24 cellular contexts compared by ENCODE assay signal in the genomic region with DNA sequence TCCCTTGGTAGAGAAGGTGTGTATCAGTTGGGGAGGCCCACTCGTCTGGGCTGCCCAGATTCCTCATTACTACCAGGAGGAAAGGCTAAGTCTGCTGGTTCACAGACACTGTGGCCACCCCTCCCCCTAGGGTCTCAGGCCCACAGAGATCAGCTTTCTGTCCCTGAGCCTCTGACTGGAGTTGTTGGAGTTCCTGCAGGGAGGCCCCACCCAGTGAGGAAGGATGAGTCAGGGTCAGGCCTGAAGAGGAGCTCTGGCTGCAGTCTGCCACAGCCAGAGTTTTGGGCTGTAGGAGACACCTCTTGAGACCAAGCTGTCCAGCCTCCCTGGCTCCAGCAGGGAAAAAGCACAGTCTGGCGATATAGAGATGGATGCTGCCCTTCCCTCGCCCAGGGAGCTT.
A peak's percentile ranks its signal among the peaks of the same experiment; 100 is the strongest.
DNase-seq lines count a peak whose midpoint lies in the region; ATAC-seq, FAIRE-seq and TF ChIP-seq lines count a peak whose summit lies in the region.
"Had no signal": no experiment of that assay in that cellular context is flagged by ENCODE, and none has a peak within 500 bp of the region (broad histone marks: within the 10 kb centered on the region; RNA-seq: fewer than 3 reads in every experiment).

No MANE protein-coding gene starts in this region.

- no peaks in the 10 kb centered on the region for H3K4me1 ChIP-seq in RWPE2 (ENCODE audit: insufficient read depth, poor library complexity, severe bottlenecking)
- no peaks in the 10 kb centered on the region for H3K4me1 ChIP-seq in mesenchymal stem cell (ENCODE audit: control insufficient read depth, insufficient read depth, low read depth, low read length)
- H3K4me1 ChIP-seq: BE2C, HAP-1 had no signal

- H3K36me3 Mint-ChIP-seq in activated T-helper 1 cell treated with anti-CD3 and anti-CD28 coated beads, Interleukin-12 subunit alpha, Interleukin-12 subunit beta, Interleukin-2, Interleukin-4 antibody, amounts not matched to agents 30 ng/mL and 10 ng/mL and 1 ng/mL, durations not matched to agents 14 hours and 24 hours and 36 hours (ENCODE audit: low read depth) = no peaks in the 10 kb centered on the region
- H3K36me3 Mint-ChIP-seq in activated CD4-positive, alpha-beta memory T cell treated with anti-CD3 and anti-CD28 coated beads for 36 hours = no peaks in the 10 kb centered on the region
- H3K36me3 Mint-ChIP-seq: CD4-positive, CD25-positive, alpha-beta regulatory T cell; CD8-positive, alpha-beta memory T cell had no signal

- TF ChIP-seq CTCF in RWPE2 (IDR thresholded peaks at IDR 0.05; ENCODE audit: poor library complexity, severe bottlenecking) = no peak
- no peak for TF ChIP-seq CTCF in bronchial epithelial cell (IDR thresholded peaks at IDR 0.05; ENCODE audit: insufficient read depth, low read length, severe bottlenecking)

- POLR2A ChIA-PET in activated CD4-positive, alpha-beta memory T cell treated with anti-CD3 and anti-CD28 coated beads for 36 hours (lab: Charles Lee) = no interaction called here

- H3K4me2 ChIP-seq in mesenchymal stem cell (ENCODE audit: low read length, poor library complexity, severe bottlenecking) = no peak overlapping the region

- H3K4me3 Mint-ChIP-seq in activated T-helper 1 cell treated with anti-CD3 and anti-CD28 coated beads, Interleukin-12 subunit alpha, Interleukin-12 subunit beta, Interleukin-2, Interleukin-4 antibody, amounts not matched to agents 30 ng/mL and 10 ng/mL and 1 ng/mL, durations not matched to agents 14 hours and 24 hours and 36 hours = no peak overlapping the region
- no peak overlapping the region for H3K4me3 Mint-ChIP-seq in activated CD4-positive, alpha-beta memory T cell treated with anti-CD3 and anti-CD28 coated beads for 36 hours
- H3K4me3 Mint-ChIP-seq: CD4-positive, CD25-positive, alpha-beta regulatory T cell; CD8-positive, alpha-beta memory T cell had no signal

- intact Hi-C loops in activated T-helper 1 cell treated with anti-CD3 and anti-CD28 coated beads, Interleukin-12 subunit alpha, Interleukin-12 subunit beta, Interleukin-2, Interleukin-4 antibody, amounts not matched to agents 30 ng/mL and 10 ng/mL and 1 ng/mL, durations not matched to agents 14 hours and 24 hours and 36 hours (cut with micrococcal nuclease) = no loop called here
- intact Hi-C loops in activated CD4-positive, alpha-beta memory T cell treated with anti-CD3 and anti-CD28 coated beads for 36 hours (cut with micrococcal nuclease) = no loop called here

- no peak for DNase-seq in RWPE2 (ENCODE audit: low spot score)
- peak; percentile 1 for DNase-seq in bronchial epithelial cell (ENCODE audit: low read depth)
- peak; percentile 2 for DNase-seq in mesenchymal stem cell
- no peak for DNase-seq in activated T-helper 1 cell treated with anti-CD3 and anti-CD28 coated beads, Interleukin-12 subunit alpha, Interleukin-12 subunit beta, Interleukin-2, Interleukin-4 antibody, amounts not matched to agents 30 ng/mL and 10 ng/mL and 1 ng/mL, durations not matched to agents 14 hours and 24 hours and 36 hours (ENCODE audit: low spot score)
- no peak for DNase-seq in activated CD4-positive, alpha-beta memory T cell treated with anti-CD3 and anti-CD28 coated beads for 36 hours
- DNase-seq: ACHN; BE2C; C1 segment of cervical spinal cord; CD4-positive, CD25-positive, alpha-beta regulatory T cell; CD8-positive, alpha-beta memory T cell; COR-L47; DMS 273 treated with DMSO at 0.1 percent for 48 hours; DMS53; DND-41; EL; IMR-90 had no signal

- H2AK5ac ChIP-seq in mesenchymal stem cell (ENCODE audit: low read length, severe bottlenecking) = no peak overlapping the region

- H3K18ac ChIP-seq in mesenchymal stem cell (ENCODE audit: low read depth in 1 of 2, low read length in 2 of 2) = no peak overlapping the region

- H3K27me3 Mint-ChIP-seq in activated T-helper 1 cell treated with anti-CD3 and anti-CD28 coated beads, Interleukin-12 subunit alpha, Interleukin-12 subunit beta, Interleukin-2, Interleukin-4 antibody, amounts not matched to agents 30 ng/mL and 10 ng/mL and 1 ng/mL, durations not matched to agents 14 hours and 24 hours and 36 hours (ENCODE audit: insufficient read depth) = no peaks in the 10 kb centered on the region
- H3K27me3 Mint-ChIP-seq in activated CD4-positive, alpha-beta memory T cell treated with anti-CD3 and anti-CD28 coated beads for 36 hours = no peaks in the 10 kb centered on the region
- H3K27me3 Mint-ChIP-seq: CD4-positive, CD25-positive, alpha-beta regulatory T cell; CD8-positive, alpha-beta memory T cell had no signal

- 88% methylated on average over 3 of the region's 3 CpGs for WGBS in mesenchymal stem cell

- no peak overlapping the region for H2BK12ac ChIP-seq in mesenchymal stem cell (ENCODE audit: low read length in 2 of 2)

- no peak overlapping the region for H2AFZ ChIP-seq in mesenchymal stem cell (ENCODE audit: low read depth, low read length)

- peaks cover 59% of the 10 kb centered on the region for H3K9me3 Mint-ChIP-seq in activated T-helper 1 cell treated with anti-CD3 and anti-CD28 coated beads, Interleukin-12 subunit alpha, Interleukin-12 subunit beta, Interleukin-2, Interleukin-4 antibody, amounts not matched to agents 30 ng/mL and 10 ng/mL and 1 ng/mL, durations not matched to agents 14 hours and 24 hours and 36 hours
- peaks cover 46% of the 10 kb centered on the region for H3K9me3 Mint-ChIP-seq in activated CD4-positive, alpha-beta memory T cell treated with anti-CD3 and anti-CD28 coated beads for 36 hours

- no peak overlapping the region for H2BK5ac ChIP-seq in mesenchymal stem cell (ENCODE audit: low read depth, low read length, poor library complexity, severe bottlenecking)

- H3K27ac ChIP-seq in RWPE2 (ENCODE audit: poor library complexity, severe bottlenecking) = no peak overlapping the region
- no peak overlapping the region for H3K27ac ChIP-seq in mesenchymal stem cell (ENCODE audit: low read length, poor library complexity, severe bottlenecking)
- H3K27ac ChIP-seq: HL-60 had no signal

- H3K9ac ChIP-seq in mesenchymal stem cell (ENCODE audit: low read length) = no peak overlapping the region

- H3K36me3 ChIP-seq in RWPE2 (ENCODE audit: low read depth) = no peaks in the 10 kb centered on the region
- H3K36me3 ChIP-seq in bronchial epithelial cell (ENCODE audit: control insufficient read depth, insufficient read depth, low read length) = no peaks in the 10 kb centered on the region
- no peaks in the 10 kb centered on the region for H3K36me3 ChIP-seq in mesenchymal stem cell (ENCODE audit: control insufficient read depth in 1 of 2, insufficient read depth in 2 of 2, low read depth in 1 of 2, low read length in 2 of 2)
- H3K36me3 ChIP-seq: BE2C, HAP-1 had no signal

- ATAC-seq in RWPE2 (ENCODE audit: low read depth) = 0 out of 3 replicates have a peak, but pooled peaks have one; percentile 17
- no peak for ATAC-seq in HG03354 (IDR thresholded peaks at IDR 0.05; ENCODE audit: poor library complexity, severe bottlenecking, unreplicated experiment)

- FAIRE-seq in bronchial epithelial cell (lab: Jason Lieb, UNC) = no peak
- FAIRE-seq: A204.1, G401.6, GM12891, GM19239, HTR-8/SVneo had no signal

- H2BK120ac ChIP-seq in mesenchymal stem cell (ENCODE audit: low read depth, low read length) = no peak overlapping the region

- H4K8ac ChIP-seq in mesenchymal stem cell (ENCODE audit: low read length) = no peak overlapping the region

- H3K27me3 ChIP-seq in RWPE2 (ENCODE audit: insufficient read depth, poor library complexity, severe bottlenecking) (no peaks in the 10 kb centered on the region), bronchial epithelial cell (ENCODE audit: control insufficient read depth, insufficient read depth, low read length) (no peaks in the 10 kb centered on the region), mesenchymal stem cell (ENCODE audit: control insufficient read depth in 1 of 2, insufficient read depth in 1 of 2, low read length in 2 of 2) (no peaks in the 10 kb centered on the region)
- H3K27me3 ChIP-seq: BE2C had no signal

- CTCF ChIA-PET in activated CD4-positive, alpha-beta memory T cell treated with anti-CD3 and anti-CD28 coated beads for 36 hours (lab: Charles Lee) = no interaction called here

- no peak overlapping the region for H2BK15ac ChIP-seq in mesenchymal stem cell (ENCODE audit: low read depth, poor library complexity, severe bottlenecking)

- no peak overlapping the region for H3K14ac ChIP-seq in mesenchymal stem cell (ENCODE audit: low read length in 2 of 2)

- no peak overlapping the region for H3K4me3 ChIP-seq in RWPE2 (ENCODE audit: severe bottlenecking)
- H3K4me3 ChIP-seq in bronchial epithelial cell (ENCODE audit: low read depth, low read length) = no peak overlapping the region
- H3K4me3 ChIP-seq in mesenchymal stem cell (ENCODE audit: insufficient read depth in 1 of 2, low read depth in 1 of 2, low read length in 2 of 2) = no peak overlapping the region
- H3K4me3 ChIP-seq: HAP-1 had no signal

- no peak overlapping the region for H3K4ac ChIP-seq in mesenchymal stem cell (ENCODE audit: low read depth in 1 of 2, low read length in 2 of 2)

- no peaks in the 10 kb centered on the region for H3K4me1 Mint-ChIP-seq in activated T-helper 1 cell treated with anti-CD3 and anti-CD28 coated beads, Interleukin-12 subunit alpha, Interleukin-12 subunit beta, Interleukin-2, Interleukin-4 antibody, amounts not matched to agents 30 ng/mL and 10 ng/mL and 1 ng/mL, durations not matched to agents 14 hours and 24 hours and 36 hours (ENCODE audit: low read depth)
- H3K4me1 Mint-ChIP-seq in activated CD4-positive, alpha-beta memory T cell treated with anti-CD3 and anti-CD28 coated beads for 36 hours (ENCODE audit: low read depth) = no peaks in the 10 kb centered on the region
- H3K4me1 Mint-ChIP-seq: CD4-positive, CD25-positive, alpha-beta regulatory T cell; CD8-positive, alpha-beta memory T cell had no signal

- H3K9me3 ChIP-seq in RWPE2 (ENCODE audit: severe bottlenecking) (peaks cover 2% of the 10 kb centered on the region), mesenchymal stem cell (ENCODE audit: control insufficient read depth, low read length) (peaks cover 6% of the 10 kb centered on the region)
- H3K9me3 ChIP-seq: BE2C, HAP-1 had no signal

- H4K91ac ChIP-seq in mesenchymal stem cell (ENCODE audit: low read length) = no peak overlapping the region

- H3K27ac Mint-ChIP-seq in activated T-helper 1 cell treated with anti-CD3 and anti-CD28 coated beads, Interleukin-12 subunit alpha, Interleukin-12 subunit beta, Interleukin-2, Interleukin-4 antibody, amounts not matched to agents 30 ng/mL and 10 ng/mL and 1 ng/mL, durations not matched to agents 14 hours and 24 hours and 36 hours = no peak overlapping the region
- no peak overlapping the region for H3K27ac Mint-ChIP-seq in activated CD4-positive, alpha-beta memory T cell treated with anti-CD3 and anti-CD28 coated beads for 36 hours
- H3K27ac Mint-ChIP-seq: CD4-positive, CD25-positive, alpha-beta regulatory T cell; CD8-positive, alpha-beta memory T cell had no signal

- no peak overlapping the region for H3K23ac ChIP-seq in mesenchymal stem cell (ENCODE audit: low read length in 2 of 2)

- H3K79me1 ChIP-seq in mesenchymal stem cell (replicated peaks; ENCODE audit: low read length, poor library complexity, severe bottlenecking) = no peaks in the 10 kb centered on the region

Comparison
In these comparisons a context has a peak if more than half of its experiments do, and no peak if none do; other contexts are left out.
1. DNase-seq: peak in bronchial epithelial cell (single experiment) and mesenchymal stem cell (single experiment); none in RWPE2 (single experiment), activated T-helper 1 cell treated with anti-CD3 and anti-CD28 coated beads, Interleukin-12 subunit alpha, Interleukin-12 subunit beta, Interleukin-2, Interleukin-4 antibody, amounts not matched to agents 30 ng/mL and 10 ng/mL and 1 ng/mL, durations not matched to agents 14 hours and 24 hours and 36 hours (single experiment) and activated CD4-positive, alpha-beta memory T cell treated with anti-CD3 and anti-CD28 coated beads for 36 hours (single experiment).